Comparison of ENCODE assay signal across 24 cellular contexts in genomic region chr20:53281557-53282117, GRCh38.
"Had no signal": no experiment of that assay in that cellular context is flagged by ENCODE, and none has a peak within 500 bp of the region (broad histone marks: within the 10 kb centered on the region; RNA-seq: fewer than 3 reads in every experiment).

No MANE protein-coding gene starts in this region.

- H3K27me3 Mint-ChIP-seq: naive thymus-derived CD4-positive, alpha-beta T cell had no signal

- H3K4me2 ChIP-seq: hepatocyte had no signal

- H3K4me1 ChIP-seq: esophagus squamous epithelium, spleen, testis, tibial nerve, upper lobe of right lung, vagina had no signal

- H3K79me2 ChIP-seq: hepatocyte had no signal

- H3K27ac Mint-ChIP-seq: dendritic cell treated with granulocyte-macrophage colony-stimulating factor and Interleukin-4, amounts not matched to agents 40 ng/mL and 50 ng/mL, for 4 days; effector memory CD8-positive, alpha-beta T cell; naive thymus-derived CD4-positive, alpha-beta T cell; nephron progenitor cell; stimulated activated naive B cell treated with anti-CD40 and anti-IgM and Interleukin-4, amounts not matched to agents 10 μg/mL and 1 μg/mL and 100 μg/mL, for 72 hours; stimulated activated naive CD8-positive, alpha-beta T cell treated with anti-CD3 and anti-CD28 coated beads, Interleukin-15, amount 100 ng/mL, for 72 hours had no signal

- H3K27ac ChIP-seq: esophagus squamous epithelium, hepatocyte, neutrophil, spleen, testis, tibial nerve, upper lobe of right lung, vagina had no signal

- H3K36me3 Mint-ChIP-seq: stimulated activated naive B cell treated with anti-CD40 and anti-IgM and Interleukin-4, amounts not matched to agents 10 μg/mL and 1 μg/mL and 100 μg/mL, for 72 hours had no signal

- DNase-seq: effector memory CD8-positive, alpha-beta T cell; esophagus squamous epithelium; foreskin fibroblast; kidney; left cardiac atrium; left ventricle myocardium superior; naive thymus-derived CD4-positive, alpha-beta T cell; nephron progenitor cell; posterior cingulate gyrus; spleen; stimulated activated CD4-positive, alpha-beta T cell treated with anti-CD3 and anti-CD28 coated beads, Interleukin-15, amount 100 ng/mL, for 24 hours; stimulated activated CD4-positive, alpha-beta T cell treated with anti-CD3 and anti-CD28 coated beads, Interleukin-1b, Interleukin-23, amount 100 ng/mL, for 48 hours; stimulated activated CD4-positive, alpha-beta T cell treated with anti-CD3 and anti-CD28 coated beads, Interleukin-4, amount 100 ng/mL, for 24 hours; stimulated activated naive B cell treated with anti-CD40 and anti-IgM and Interleukin-4, amounts not matched to agents 10 μg/mL and 1 μg/mL and 100 μg/mL, for 72 hours; stimulated activated naive CD8-positive, alpha-beta T cell treated with anti-CD3 and anti-CD28 coated beads, Interleukin-15, amount 100 ng/mL, for 72 hours; testis; upper lobe of right lung had no signal

- H3K36me3 ChIP-seq: esophagus squamous epithelium, neutrophil, spleen, tibial nerve, upper lobe of right lung, vagina had no signal

- ATAC-seq: effector memory CD8-positive, alpha-beta T cell; left cardiac atrium; left ventricle myocardium superior; naive thymus-derived CD4-positive, alpha-beta T cell; sciatic nerve; stimulated activated naive B cell treated with anti-CD40 and anti-IgM and Interleukin-4, amounts not matched to agents 10 μg/mL and 1 μg/mL and 100 μg/mL, for 72 hours; stimulated activated naive CD8-positive, alpha-beta T cell treated with anti-CD3 and anti-CD28 coated beads, Interleukin-15, amount 100 ng/mL, for 72 hours; upper lobe of right lung had no signal

- H3K4me3 ChIP-seq: esophagus squamous epithelium, hepatocyte, lung, spleen, testis, tibial nerve, upper lobe of right lung, vagina had no signal

- H3K9me3 Mint-ChIP-seq: dendritic cell treated with granulocyte-macrophage colony-stimulating factor and Interleukin-4, amounts not matched to agents 40 ng/mL and 50 ng/mL, for 4 days; effector memory CD8-positive, alpha-beta T cell; nephron progenitor cell; stimulated activated naive B cell treated with anti-CD40 and anti-IgM and Interleukin-4, amounts not matched to agents 10 μg/mL and 1 μg/mL and 100 μg/mL, for 72 hours; stimulated activated naive CD8-positive, alpha-beta T cell treated with anti-CD3 and anti-CD28 coated beads, Interleukin-15, amount 100 ng/mL, for 72 hours had no signal

- H3K4me1 Mint-ChIP-seq: nephron progenitor cell; stimulated activated naive B cell treated with anti-CD40 and anti-IgM and Interleukin-4, amounts not matched to agents 10 μg/mL and 1 μg/mL and 100 μg/mL, for 72 hours; stimulated activated naive CD8-positive, alpha-beta T cell treated with anti-CD3 and anti-CD28 coated beads, Interleukin-15, amount 100 ng/mL, for 72 hours had no signal

- H2AFZ ChIP-seq: hepatocyte had no signal

- H3K4me3 Mint-ChIP-seq: dendritic cell treated with granulocyte-macrophage colony-stimulating factor and Interleukin-4, amounts not matched to agents 40 ng/mL and 50 ng/mL, for 4 days; effector memory CD8-positive, alpha-beta T cell; naive thymus-derived CD4-positive, alpha-beta T cell; nephron progenitor cell; stimulated activated naive B cell treated with anti-CD40 and anti-IgM and Interleukin-4, amounts not matched to agents 10 μg/mL and 1 μg/mL and 100 μg/mL, for 72 hours; stimulated activated naive CD8-positive, alpha-beta T cell treated with anti-CD3 and anti-CD28 coated beads, Interleukin-15, amount 100 ng/mL, for 72 hours had no signal

- H3K27me3 ChIP-seq: esophagus squamous epithelium, hepatocyte, spleen, testis, tibial nerve, upper lobe of right lung, vagina had no signal

- H3K9me3 ChIP-seq: esophagus squamous epithelium, neutrophil, spleen, testis, tibial nerve, upper lobe of right lung, vagina had no signal
